Comparison of ENCODE assay signal across 1 cellular context in genomic region chr19:23764781-23765180, GRCh38.
TF ChIP-seq lines count a peak whose summit lies in the region.

No MANE protein-coding gene starts in this region.

TF ChIP-seq in GM12878, 131 proteins besides CTCF, POLR2A, EP300 and RAD21:
- no peak for TF ChIP-seq ASH2L (IDR thresholded peaks at IDR 0.05; ENCODE audit: borderline replicate concordance, low read depth)
- no peak for TF ChIP-seq RELB (IDR thresholded peaks at IDR 0.05; ENCODE audit: low read depth)
- no peak for TF ChIP-seq BCL11A (IDR thresholded peaks at IDR 0.05; ENCODE audit: low read depth, low read length)
- TF ChIP-seq ZBED1 (IDR thresholded peaks at IDR 0.05; ENCODE audit: borderline replicate concordance): no peak
- no peak for TF ChIP-seq ZNF217 (IDR thresholded peaks at IDR 0.05)
- no peak for TF ChIP-seq PAX8 (IDR thresholded peaks at IDR 0.05)
- TF ChIP-seq CHD2 (IDR thresholded peaks at IDR 0.05; ENCODE audit: borderline replicate concordance, low read depth, low read length): no peak
- no peak for TF ChIP-seq DPF2 (IDR thresholded peaks at IDR 0.05)
- TF ChIP-seq ZNF24 (IDR thresholded peaks at IDR 0.05): no peak
- TF ChIP-seq ZNF274 (IDR thresholded peaks at IDR 0.05; ENCODE audit: insufficient read depth, insufficient read length): no peak
- no peak for TF ChIP-seq STAT1 (conservative IDR thresholded peaks at IDR 0.05)
- no peak for TF ChIP-seq ZBTB4 (CRISPR knock-in tag; IDR thresholded peaks at IDR 0.05)
- no peak for TF ChIP-seq IKZF2 (IDR thresholded peaks at IDR 0.05)
- TF ChIP-seq CHD4 (IDR thresholded peaks at IDR 0.05): no peak
- no peak for TF ChIP-seq CBFB (IDR thresholded peaks at IDR 0.05; ENCODE audit: low read depth)
- no peak for TF ChIP-seq USF1 (IDR thresholded peaks at IDR 0.05; ENCODE audit: borderline replicate concordance, extremely low read length, insufficient read depth, low read depth, low read length)
- no peak for TF ChIP-seq E2F4 (IDR thresholded peaks at IDR 0.05; ENCODE audit: low read depth, low read length)
TF ChIP-seq in GM12878: peak in this region for 0.
